15 cellular contexts compared by ENCODE assay signal in the genomic region with DNA sequence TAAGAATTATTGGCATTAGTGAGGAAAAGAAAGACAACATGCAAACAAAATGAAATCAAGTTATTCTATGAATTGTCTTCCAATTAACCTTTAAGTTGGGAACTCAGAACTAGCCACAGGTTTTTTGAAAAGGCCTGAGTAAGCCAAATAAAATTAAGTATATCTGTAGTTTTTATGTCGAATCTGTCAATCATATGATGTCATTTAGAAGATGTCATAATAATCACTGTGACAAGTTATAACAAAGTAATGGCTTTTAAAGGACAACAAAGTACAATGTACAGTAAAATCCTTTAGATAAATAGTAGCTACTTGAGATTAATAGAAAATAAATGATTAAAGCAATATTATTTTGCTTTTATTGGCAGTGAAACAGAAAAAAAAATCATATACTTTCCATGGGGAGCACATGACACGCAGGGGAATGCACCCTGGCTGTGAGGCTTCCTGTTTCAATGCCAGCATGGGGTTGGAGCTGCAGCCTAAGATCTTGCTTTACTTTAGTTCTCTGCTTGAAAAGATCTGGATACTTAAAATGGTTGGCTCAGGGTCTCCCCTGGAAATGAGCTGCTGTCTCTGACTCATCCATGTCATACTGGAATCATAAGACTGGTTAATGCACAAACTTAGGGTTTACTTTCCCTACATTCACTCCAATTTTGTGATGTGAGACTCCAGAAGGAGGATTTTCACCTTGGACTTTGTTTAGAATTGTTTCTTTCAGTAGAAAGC.
A peak's percentile ranks its signal among the peaks of the same experiment; 100 is the strongest.
DNase-seq lines count a peak whose midpoint lies in the region; ATAC-seq, FAIRE-seq and TF ChIP-seq lines count a peak whose summit lies in the region.
"Had no signal": no experiment of that assay in that cellular context is flagged by ENCODE, and none has a peak within 500 bp of the region (broad histone marks: within the 10 kb centered on the region; RNA-seq: fewer than 3 reads in every experiment).

No MANE protein-coding gene starts in this region.

- H3K27me3 ChIP-seq in endodermal cell (ENCODE audit: control insufficient read depth, insufficient read depth, low read length, poor library complexity, severe bottlenecking), result no peaks in the 10 kb centered on the region

- WGBS in endodermal cell (ENCODE audit: insufficient coverage in 1 of 2, insufficient read length in 1 of 2), 2 experiments, result 49% methylated on average over 2 of the region's 2 CpGs; no CpG with 5 or more reads in 1 of the 2 experiments

- no peaks in the 10 kb centered on the region for H3K27me3 Mint-ChIP-seq in endodermal cell (ENCODE audit: insufficient read depth)
- no peaks in the 10 kb centered on the region for H3K27me3 Mint-ChIP-seq in osteocyte (ENCODE audit: unreplicated experiment)
- no peaks in the 10 kb centered on the region for H3K27me3 Mint-ChIP-seq in activated CD4-positive, alpha-beta memory T cell treated with anti-CD3 and anti-CD28 coated beads for 36 hours
- H3K27me3 Mint-ChIP-seq: central memory CD8-positive, alpha-beta T cell had no signal

- H3K36me3 ChIP-seq in endodermal cell (ENCODE audit: control insufficient read depth, insufficient read depth, low read length), result no peaks in the 10 kb centered on the region
- H3K36me3 ChIP-seq: WERI-Rb-1 had no signal

- H3K4me1 ChIP-seq in endodermal cell (ENCODE audit: control insufficient read depth, insufficient read depth, low read length), result no peaks in the 10 kb centered on the region

- peak overlapping the region; percentile 89 for H3K27ac Mint-ChIP-seq in endodermal cell
- peak overlapping the region; percentile 87 for H3K27ac Mint-ChIP-seq in osteocyte (ENCODE audit: unreplicated experiment)
- no peak overlapping the region for H3K27ac Mint-ChIP-seq in activated CD4-positive, alpha-beta memory T cell treated with anti-CD3 and anti-CD28 coated beads for 36 hours

- H3K4me3 ChIP-seq in endodermal cell (ENCODE audit: low read length), result no peak overlapping the region
- H3K4me3 ChIP-seq: lung had no signal

- H3K4me3 Mint-ChIP-seq in endodermal cell (no peak overlapping the region), osteocyte (ENCODE audit: unreplicated experiment) (peak overlapping the region; percentile 12)
- no peak overlapping the region for H3K4me3 Mint-ChIP-seq in activated CD4-positive, alpha-beta memory T cell treated with anti-CD3 and anti-CD28 coated beads for 36 hours
- H3K4me3 Mint-ChIP-seq: central memory CD8-positive, alpha-beta T cell had no signal

- intact Hi-C loops in activated CD4-positive, alpha-beta memory T cell treated with anti-CD3 and anti-CD28 coated beads for 36 hours (cut with micrococcal nuclease), result no loop called here

- H3K9me3 ChIP-seq in endodermal cell (ENCODE audit: control insufficient read depth, low read length), result no peaks in the 10 kb centered on the region

- DNase-seq in RKO (ENCODE audit: low spot score), result peak; percentile 4
- DNase-seq in endodermal cell, result peak; percentile 76
- no peak for DNase-seq in osteocyte (ENCODE audit: extremely low spot score, unreplicated experiment)
- DNase-seq in activated effector memory CD4-positive, alpha-beta T cell treated with anti-CD3 and anti-CD28 coated beads, Interleukin-2, amount 50 U/mL, for 16 hours, result no peak
- no peak for DNase-seq in RCC 7860 (ENCODE audit: low spot score)
- no peak for DNase-seq in Kasumi-1 (lab: John Stamatoyannopoulos, UW)
- DNase-seq in activated CD4-positive, alpha-beta memory T cell treated with anti-CD3 and anti-CD28 coated beads for 36 hours, result no peak
- DNase-seq: NCI-H2081 treated with DMSO at 0.1 percent for 48 hours, small intestine, WERI-Rb-1 had no signal

- H3K4me1 Mint-ChIP-seq in endodermal cell (peaks cover 4% of the 10 kb centered on the region), osteocyte (ENCODE audit: unreplicated experiment) (peaks cover 19% of the 10 kb centered on the region)
- no peaks in the 10 kb centered on the region for H3K4me1 Mint-ChIP-seq in activated CD4-positive, alpha-beta memory T cell treated with anti-CD3 and anti-CD28 coated beads for 36 hours (ENCODE audit: low read depth)
- H3K4me1 Mint-ChIP-seq: central memory CD8-positive, alpha-beta T cell had no signal

- POLR2A ChIA-PET in activated CD4-positive, alpha-beta memory T cell treated with anti-CD3 and anti-CD28 coated beads for 36 hours (lab: Charles Lee), result no interaction called here

- TF ChIP-seq CTCF in endodermal cell (conservative IDR thresholded peaks at IDR 0.05) (no peak), osteocyte (IDR thresholded peaks at IDR 0.05) (no peak)

- H3K27ac ChIP-seq in endodermal cell (ENCODE audit: low read depth, low read length), result no peak overlapping the region
- H3K27ac ChIP-seq: epithelial cell of prostate, WERI-Rb-1 had no signal

- CTCF ChIA-PET in activated CD4-positive, alpha-beta memory T cell treated with anti-CD3 and anti-CD28 coated beads for 36 hours (lab: Charles Lee), result no interaction called here

- H3K9ac ChIP-seq in endodermal cell (ENCODE audit: extremely low read depth, low read length, poor library complexity, severe bottlenecking), result no peak overlapping the region

- peak; percentile 59 for ATAC-seq in HG03354 (IDR thresholded peaks at IDR 0.05; ENCODE audit: poor library complexity, severe bottlenecking, unreplicated experiment)

- H3K9me3 Mint-ChIP-seq in endodermal cell (no peaks in the 10 kb centered on the region), osteocyte (ENCODE audit: unreplicated experiment) (peaks cover 10% of the 10 kb centered on the region)
- H3K9me3 Mint-ChIP-seq in activated CD4-positive, alpha-beta memory T cell treated with anti-CD3 and anti-CD28 coated beads for 36 hours, result peaks cover 16% of the 10 kb centered on the region

- FAIRE-seq in RCC 7860 (lab: Jason Lieb, UNC), result no peak
- FAIRE-seq: GM12892, small intestine had no signal

- H3K36me3 Mint-ChIP-seq in endodermal cell (ENCODE audit: low read depth) (no peaks in the 10 kb centered on the region), osteocyte (ENCODE audit: unreplicated experiment) (peaks cover 7% of the 10 kb centered on the region)
- no peaks in the 10 kb centered on the region for H3K36me3 Mint-ChIP-seq in activated CD4-positive, alpha-beta memory T cell treated with anti-CD3 and anti-CD28 coated beads for 36 hours

Comparison
In these comparisons a context has a peak if more than half of its experiments do, and no peak if none do; other contexts are left out.
1. DNase-seq: peak in RKO (single experiment) and endodermal cell (single experiment); none in osteocyte (single experiment), activated effector memory CD4-positive, alpha-beta T cell treated with anti-CD3 and anti-CD28 coated beads, Interleukin-2, amount 50 U/mL, for 16 hours (single experiment), RCC 7860 (single experiment), Kasumi-1 (0 of 2) and activated CD4-positive, alpha-beta memory T cell treated with anti-CD3 and anti-CD28 coated beads for 36 hours (single experiment).